In genomic region chr19:1647664-1648155, GRCh38 we compare ENCODE assay signal across 27 cellular contexts. TPM values are rescaled to one million over a fixed set of nuclear protein-coding genes. Genes with fewer than 3 reads are reported as not detected.
DNase-seq lines count a peak whose midpoint lies in the region; ATAC-seq, FAIRE-seq and TF ChIP-seq lines count a peak whose summit lies in the region.
"Had no signal": no experiment of that assay in that cellular context is flagged by ENCODE, and none has a peak within 500 bp of the region (broad histone marks: within the 10 kb centered on the region; RNA-seq: fewer than 3 reads in every experiment).

No MANE protein-coding gene starts in this region.

- H3K9me3 Mint-ChIP-seq in stimulated activated memory B cell treated with anti-CD40 and anti-IgM and Interleukin-4, amounts not matched to agents 10 μg/mL and 1 μg/mL and 100 μg/mL, for 72 hours: no peaks in the 10 kb centered on the region
- H3K9me3 Mint-ChIP-seq: activated CD4-positive, alpha-beta T cell treated with anti-CD3 and anti-CD28 coated beads, Interleukin-2, amount 10 ng/mL, durations not matched to agents 7 days and 5 days; activated naive CD8-positive, alpha-beta T cell treated with anti-CD3 and anti-CD28 coated beads, Interleukin-2, amount 50 U/mL, for 24 hours; activated T-cell treated with anti-CD3 and anti-CD28 coated beads, Interleukin-2, amount 50 U/mL, for 4 hours; central memory CD8-positive, alpha-beta T cell; dendritic cell treated with granulocyte-macrophage colony-stimulating factor and Interleukin-4, amounts not matched to agents 40 ng/mL and 50 ng/mL, for 4 days had no signal

- peaks cover 45% of the 10 kb centered on the region for H3F3A ChIP-seq in MM.1S (ENCODE audit: insufficient read depth, low read length)

- H2AFZ ChIP-seq in MM.1S (ENCODE audit: low read length) (no peak overlapping the region), GM12878 (ENCODE audit: control insufficient read depth, low read depth, low read length) (no peak overlapping the region)

- peak overlapping the region; percentile 50; the same call in 1 of the 2 replicates for H3K9ac ChIP-seq in MM.1S (ENCODE audit: low read length)
- H3K9ac ChIP-seq in GM12878 (ENCODE audit: control insufficient read depth, insufficient read depth, low read length): peak overlapping the region; percentile 76

- H3K79me2 ChIP-seq in MM.1S (ENCODE audit: low read length) (peaks cover 88% of the 10 kb centered on the region), GM12878 (ENCODE audit: control insufficient read depth, insufficient read depth, low read length) (peaks cover 62% of the 10 kb centered on the region)

- H3K36me3 ChIP-seq in MM.1S (replicated peaks; ENCODE audit: insufficient read depth, low read length): peaks cover 21% of the 10 kb centered on the region
- peaks cover 4 to 17% of the 10 kb centered on the region in 2 experiments; a peak in 3 of 4 replicates for H3K36me3 ChIP-seq in GM12878 (ENCODE audit: control insufficient read depth in 2 of 2, insufficient read depth in 2 of 2, low read length in 1 of 2)

- H3K4me2 ChIP-seq in MM.1S (ENCODE audit: low read depth, low read length): peak overlapping the region; percentile 79; the same call in 1 of the 2 replicates
- peak overlapping the region; percentile 83 for H3K4me2 ChIP-seq in GM12878 (ENCODE audit: control insufficient read depth, insufficient read depth)

- no peaks in the 10 kb centered on the region for H3K9me3 ChIP-seq in MM.1S (replicated peaks; ENCODE audit: insufficient read depth, low read length)
- H3K9me3 ChIP-seq in GM12878 (replicated peaks; ENCODE audit: control insufficient read depth, insufficient read depth, low read length): no peaks in the 10 kb centered on the region
- H3K9me3 ChIP-seq: Caco-2, esophagus squamous epithelium, gastrocnemius medialis, stomach, tibial nerve had no signal

- DNase-seq in MM.1S: no peak
- DNase-seq in GM12878 (ENCODE audit: low read depth, low spot score): no peak
- no peak for DNase-seq in LoVo (ENCODE audit: low spot score)
- DNase-seq in foreskin fibroblast: no peak
- DNase-seq: ACHN; activated CD4-positive, alpha-beta T cell treated with anti-CD3 and anti-CD28 coated beads, Interleukin-2, amount 10 ng/mL, durations not matched to agents 7 days and 5 days; activated naive CD8-positive, alpha-beta T cell treated with anti-CD3 and anti-CD28 coated beads, Interleukin-2, amount 50 U/mL, for 24 hours; activated T-cell treated with anti-CD3 and anti-CD28 coated beads, Interleukin-2, amount 50 U/mL, for 4 hours; C1 segment of cervical spinal cord; Caco-2; DND-41; esophagus squamous epithelium; gastrocnemius medialis; KG1; SIG-M5; stomach; T1000 had no signal

- H3K4me3 ChIP-seq in GM08714 (ENCODE audit: low read length): peak overlapping the region; percentile 44; the same call in 1 of the 2 replicates
- peak overlapping the region; percentile 25; the same call in 1 of the 2 replicates for H3K4me3 ChIP-seq in MM.1S (ENCODE audit: low read length)
- peak overlapping the region; percentile 91 for H3K4me3 ChIP-seq in GM12878
- H3K4me3 ChIP-seq in foreskin fibroblast (ENCODE audit: low read depth in 1 of 2, low read length in 2 of 2): no peak overlapping the region
- H3K4me3 ChIP-seq: gastrocnemius medialis, skin epidermis, stomach, tibial nerve had no signal

- peak; percentile 10 for ATAC-seq in GM12878
- ATAC-seq in stimulated activated memory B cell treated with anti-CD40 and anti-IgM and Interleukin-4, amounts not matched to agents 10 μg/mL and 1 μg/mL and 100 μg/mL, for 72 hours: peak; percentile 24
- no peak for ATAC-seq in SK-N-SH treated with all-trans-retinoic acid at 6 μM for 48 hours
- ATAC-seq: activated naive CD8-positive, alpha-beta T cell treated with anti-CD3 and anti-CD28 coated beads, Interleukin-2, amount 50 U/mL, for 24 hours; activated T-cell treated with anti-CD3 and anti-CD28 coated beads, Interleukin-2, amount 50 U/mL, for 4 hours; gastrocnemius medialis; left lobe of liver had no signal

- intact Hi-C loops in GM12878 (cut with micrococcal nuclease; ENCODE audit: unreplicated experiment): loop anchor here (5.0 kb wide), 1 partner anchor 40 kb away; the partner anchor contains the start of gene UQCR11

- POLR2A ChIA-PET in GM12878 (lab: Charles Lee): interaction anchor here (0.5 kb wide), 1 partner anchor 19 kb away, joined by 6 read pairs; no protein-coding TSS in a partner anchor

- under 1% methylated on average over 18 of the region's 18 CpGs for WGBS in GM12878 (ENCODE audit: insufficient coverage, insufficient replicate concordance, low lambda C conversion rate, missing lambda C conversion rate)

- TF ChIP-seq POLR2A in GM12878 (IDR thresholded peaks at IDR 0.05; ENCODE audit: low read depth, low read length): peak; percentile 63; the same call in 1 of the 2 replicates

- TF ChIP-seq CTCF in MM.1S (IDR thresholded peaks at IDR 0.05; ENCODE audit: low read length) (no peak), GM12878 (IDR thresholded peaks at IDR 0.05 in 2 of 3, conservative IDR thresholded peaks at IDR 0.05 in 1 of 3; ENCODE audit: control insufficient read depth in 2 of 3, extremely low read depth in 1 of 3, insufficient read depth in 1 of 3, low read depth in 3 of 3, low read length in 3 of 3) (no peak), foreskin fibroblast (IDR thresholded peaks at IDR 0.05; ENCODE audit: low read depth, low read length) (no peak)

- H3K27ac ChIP-seq in MM.1S (ENCODE audit: low read length): peak overlapping the region; percentile 86; the same call in 1 of the 2 replicates
- peak overlapping the region; percentile 90 for H3K27ac ChIP-seq in GM12878 (ENCODE audit: control insufficient read depth, insufficient read depth)
- H3K27ac ChIP-seq: gastrocnemius medialis, tibial nerve had no signal

- peaks cover 22% of the 10 kb centered on the region for H3K4me1 ChIP-seq in MM.1S (ENCODE audit: low read length)
- H3K4me1 ChIP-seq in GM12878 (ENCODE audit: control insufficient read depth, insufficient read depth, low read length): peaks cover 25% of the 10 kb centered on the region
- H3K4me1 ChIP-seq: Caco-2 had no signal

- H3K9me2 ChIP-seq in MM.1S (replicated peaks; ENCODE audit: insufficient read depth, low read length): no peaks in the 10 kb centered on the region

- H3K36me3 Mint-ChIP-seq in stimulated activated memory B cell treated with anti-CD40 and anti-IgM and Interleukin-4, amounts not matched to agents 10 μg/mL and 1 μg/mL and 100 μg/mL, for 72 hours: peaks cover 53% of the 10 kb centered on the region

- peak overlapping the region; percentile 97 for H3K4me3 Mint-ChIP-seq in stimulated activated memory B cell treated with anti-CD40 and anti-IgM and Interleukin-4, amounts not matched to agents 10 μg/mL and 1 μg/mL and 100 μg/mL, for 72 hours
- H3K4me3 Mint-ChIP-seq: activated CD4-positive, alpha-beta T cell treated with anti-CD3 and anti-CD28 coated beads, Interleukin-2, amount 10 ng/mL, durations not matched to agents 7 days and 5 days; activated naive CD8-positive, alpha-beta T cell treated with anti-CD3 and anti-CD28 coated beads, Interleukin-2, amount 50 U/mL, for 24 hours; activated T-cell treated with anti-CD3 and anti-CD28 coated beads, Interleukin-2, amount 50 U/mL, for 4 hours; central memory CD8-positive, alpha-beta T cell; dendritic cell treated with granulocyte-macrophage colony-stimulating factor and Interleukin-4, amounts not matched to agents 40 ng/mL and 50 ng/mL, for 4 days had no signal

- SMC1A ChIA-PET in GM12878 (lab: Charles Lee; ENCODE audit: uncharacterized antibody, unreplicated experiment): interaction anchor here (1.1 kb wide), 2 partner anchors 21 to 25 kb away, joined by 3 read pairs; no protein-coding TSS in a partner anchor

- CTCF ChIA-PET in GM12878 (lab: Yijun Ruan, JAX): interaction anchor here (0.6 to 1.1 kb wide), 2 partner anchors 14 to 15 kb away, joined by 3 read pairs; no protein-coding TSS in a partner anchor

- peak overlapping the region; percentile 87 for H3K27ac Mint-ChIP-seq in stimulated activated memory B cell treated with anti-CD40 and anti-IgM and Interleukin-4, amounts not matched to agents 10 μg/mL and 1 μg/mL and 100 μg/mL, for 72 hours
- H3K27ac Mint-ChIP-seq: activated CD4-positive, alpha-beta T cell treated with anti-CD3 and anti-CD28 coated beads, Interleukin-2, amount 10 ng/mL, durations not matched to agents 7 days and 5 days; activated naive CD8-positive, alpha-beta T cell treated with anti-CD3 and anti-CD28 coated beads, Interleukin-2, amount 50 U/mL, for 24 hours; dendritic cell treated with granulocyte-macrophage colony-stimulating factor and Interleukin-4, amounts not matched to agents 40 ng/mL and 50 ng/mL, for 4 days had no signal

- no peak for TF ChIP-seq EP300 in GM12878 (IDR thresholded peaks at IDR 0.05; ENCODE audit: borderline replicate concordance in 1 of 2, control insufficient read depth in 1 of 2, low read depth in 2 of 2, low read length in 2 of 2)

- H3K4me1 Mint-ChIP-seq in stimulated activated memory B cell treated with anti-CD40 and anti-IgM and Interleukin-4, amounts not matched to agents 10 μg/mL and 1 μg/mL and 100 μg/mL, for 72 hours: peaks cover 61% of the 10 kb centered on the region

- no peaks in the 10 kb centered on the region for H4K20me1 ChIP-seq in MM.1S (ENCODE audit: insufficient read depth, low read length)
- no peaks in the 10 kb centered on the region; the same call in 1 of the 2 replicates for H4K20me1 ChIP-seq in GM12878 (ENCODE audit: control insufficient read depth, insufficient read depth)

- no peaks in the 10 kb centered on the region for H3K27me3 Mint-ChIP-seq in stimulated activated memory B cell treated with anti-CD40 and anti-IgM and Interleukin-4, amounts not matched to agents 10 μg/mL and 1 μg/mL and 100 μg/mL, for 72 hours
- H3K27me3 Mint-ChIP-seq: activated CD4-positive, alpha-beta T cell treated with anti-CD3 and anti-CD28 coated beads, Interleukin-2, amount 10 ng/mL, durations not matched to agents 7 days and 5 days; activated naive CD8-positive, alpha-beta T cell treated with anti-CD3 and anti-CD28 coated beads, Interleukin-2, amount 50 U/mL, for 24 hours; central memory CD8-positive, alpha-beta T cell had no signal

- RAD21 ChIA-PET in GM12878 (lab: Charles Lee; ENCODE audit: unreplicated experiment): interaction anchor here (1.1 kb wide), 1 partner anchor 20 kb away, joined by 5 read pairs; no protein-coding TSS in a partner anchor

- BruUV-seq in GM12878 (replicated peaks; lab: Mats Ljungman, UMichigan): no TSS peak

- no peak for TF ChIP-seq RAD21 in GM12878 (IDR thresholded peaks at IDR 0.05; ENCODE audit: insufficient read depth, low read depth, low read length)

- H3K27me3 ChIP-seq in MM.1S (replicated peaks; ENCODE audit: insufficient read depth, low read length): no peaks in the 10 kb centered on the region
- no peaks in the 10 kb centered on the region for H3K27me3 ChIP-seq in GM12878 (replicated peaks in 1 of 2; ENCODE audit: control insufficient read depth in 2 of 2, insufficient read depth in 2 of 2, low read length in 1 of 2)
- H3K27me3 ChIP-seq: esophagus squamous epithelium, gastrocnemius medialis, tibial nerve had no signal

- no peak for FAIRE-seq in GM12878 (lab: Jason Lieb, UNC)
- FAIRE-seq: endometrium, H54 had no signal

- in situ Hi-C loops in GM12878 (cut with MboI): loop anchor here (5.0 kb wide), 1 partner anchor 40 kb away; the partner anchor contains the start of gene UQCR11

RNA-seq across cellular contexts. Expression of gene TCF3, which starts 4.7 kb away (rescaled TPM):
- 89.3 and 101 TPM in 2 replicates for total RNA-seq in GM12878 (2013; cell fraction: nucleolus; rRNA removed)
- total RNA-seq in GM12878 (2014; rRNA removed) (147 and 165 TPM in 2 replicates), GM12878 (2014; rRNA removed; fragmentation: Illumina TruSeq; extraction: Trizol) (65.3 and 81.4 TPM in 2 replicates), GM12878 (2021) (262 and 282 TPM in 2 replicates)
- 129 TPM for polyA plus RNA-seq in GM12878 (2011; ENCODE audit: low read depth)
- polyA plus RNA-seq in GM12878 (2011; rRNA removed) (52.4 and 65.0 TPM in 2 replicates), GM12878 (2014; fragmentation: Illumina TruSeq; extraction: Trizol) (32.7 and 76.5 TPM in 2 replicates), GM12878 (2014; fragmentation: Nextera tagmentation; extraction: Ambion mirVana) (10 to 100 TPM in 1 of 2 experiments, 1 to 10 TPM in 1; 6.7 to 24.0 TPM), GM12878 (2014; rRNA removed) (191 and 239 TPM in 2 replicates), GM12878 (2016; fragmentation: Nextera tagmentation; extraction: Ambion mirVana) (10 to 100 TPM; 50.6 to 58.3 TPM)
- 82.5 and 151 TPM in 2 replicates for polyA plus RNA-seq in GM12878 (2011; cell fraction: cytosol; rRNA removed)
- polyA plus RNA-seq in GM12878 (2011; cell fraction: nucleus; rRNA removed): 292 and 390 TPM in 2 replicates
- polyA plus RNA-seq in GM12878 (2012): 223 and 266 TPM in 2 replicates
- 24.4 and 53.7 TPM in 2 replicates for polyA minus RNA-seq in GM12878 (2011; rRNA and poly(A)+ RNA removed)
- polyA minus RNA-seq in GM12878 (2011; cell fraction: cytosol; rRNA and poly(A)+ RNA removed): 50.1 and 67.3 TPM in 2 replicates
- 29.3 and 52.0 TPM in 2 replicates for polyA minus RNA-seq in GM12878 (2011; cell fraction: nucleus; rRNA and poly(A)+ RNA removed)

RNA-seq across cellular contexts. Expression of gene UQCR11, which starts 42.4 kb away (rescaled TPM):
- total RNA-seq in GM12878 (2013; cell fraction: nucleolus; rRNA removed): 26.2 and 28.8 TPM in 2 replicates
- 107 and 113 TPM in 2 replicates for total RNA-seq in GM12878 (2014; rRNA removed)
- total RNA-seq in GM12878 (2014; rRNA removed; fragmentation: Illumina TruSeq; extraction: Trizol): 28.6 and 30.2 TPM in 2 replicates
- total RNA-seq in GM12878 (2021): 223 and 247 TPM in 2 replicates
- 21.7 TPM for polyA plus RNA-seq in GM12878 (2011; ENCODE audit: low read depth)
- polyA plus RNA-seq in GM12878 (2011; rRNA removed): 191 and 219 TPM in 2 replicates
- 138 and 274 TPM in 2 replicates for polyA plus RNA-seq in GM12878 (2011; cell fraction: cytosol; rRNA removed)
- 79.3 and 87.4 TPM in 2 replicates for polyA plus RNA-seq in GM12878 (2011; cell fraction: nucleus; rRNA removed)
- 111 and 143 TPM in 2 replicates for polyA plus RNA-seq in GM12878 (2012)
- polyA plus RNA-seq in GM12878 (2014; fragmentation: Illumina TruSeq; extraction: Trizol): 15.8 and 29.0 TPM in 2 replicates
- 100 to 1,000 TPM; 166 to 418 TPM for polyA plus RNA-seq in GM12878 (2014; fragmentation: Nextera tagmentation; extraction: Ambion mirVana)
- 146 and 157 TPM in 2 replicates for polyA plus RNA-seq in GM12878 (2014; rRNA removed)
- polyA plus RNA-seq in GM12878 (2016; fragmentation: Nextera tagmentation; extraction: Ambion mirVana): 100 to 1,000 TPM; 520 to 586 TPM
- 13.8 and 24.5 TPM in 2 replicates for polyA minus RNA-seq in GM12878 (2011; rRNA and poly(A)+ RNA removed)
- 18.3 and 26.5 TPM in 2 replicates for polyA minus RNA-seq in GM12878 (2011; cell fraction: cytosol; rRNA and poly(A)+ RNA removed)
- polyA minus RNA-seq in GM12878 (2011; cell fraction: nucleus; rRNA and poly(A)+ RNA removed): 12.0 and 23.8 TPM in 2 replicates

RNA-seq across cellular contexts. Expression of gene MBD3, which starts 55.0 kb away (rescaled TPM):
- total RNA-seq in GM12878 (2013; cell fraction: nucleolus; rRNA removed): 37.4 and 45.4 TPM in 2 replicates
- total RNA-seq in GM12878 (2014; rRNA removed) (93.6 and 105 TPM in 2 replicates), GM12878 (2014; rRNA removed; fragmentation: Illumina TruSeq; extraction: Trizol) (16.7 and 21.0 TPM in 2 replicates), GM12878 (2021) (95.9 and 107 TPM in 2 replicates)
- polyA plus RNA-seq in GM12878 (2011; ENCODE audit: low read depth): 8.0 TPM
- polyA plus RNA-seq in GM12878 (2011; rRNA removed) (10.2 and 21.8 TPM in 2 replicates), GM12878 (2014; fragmentation: Illumina TruSeq; extraction: Trizol) (2.9 and 6.6 TPM in 2 replicates), GM12878 (2014; fragmentation: Nextera tagmentation; extraction: Ambion mirVana) (1 to 10 TPM in 1 of 2 experiments, under 1 TPM in 1; 0.13 to 1.7 TPM), GM12878 (2014; rRNA removed) (91.0 and 117 TPM in 2 replicates), GM12878 (2016; fragmentation: Nextera tagmentation; extraction: Ambion mirVana) (10 to 100 TPM; 22.0 to 40.2 TPM)
- polyA plus RNA-seq in GM12878 (2011; cell fraction: cytosol; rRNA removed): 40.6 and 75.9 TPM in 2 replicates
- polyA plus RNA-seq in GM12878 (2011; cell fraction: nucleus; rRNA removed): 66.8 and 112 TPM in 2 replicates
- polyA plus RNA-seq in GM12878 (2012): 39.0 and 47.6 TPM in 2 replicates
- polyA minus RNA-seq in GM12878 (2011; rRNA and poly(A)+ RNA removed): 27.1 and 50.4 TPM in 2 replicates
- 25.1 and 31.5 TPM in 2 replicates for polyA minus RNA-seq in GM12878 (2011; cell fraction: cytosol; rRNA and poly(A)+ RNA removed)
- 11.4 and 26.6 TPM in 2 replicates for polyA minus RNA-seq in GM12878 (2011; cell fraction: nucleus; rRNA and poly(A)+ RNA removed)

Comparison
In these comparisons a context has a peak if more than half of its experiments do, and no peak if none do; other contexts are left out.
1. H3K4me3 ChIP-seq: peak in GM08714 (single experiment), MM.1S (single experiment) and GM12878 (single experiment); none in foreskin fibroblast (0 of 2).